In the genomic region with DNA sequence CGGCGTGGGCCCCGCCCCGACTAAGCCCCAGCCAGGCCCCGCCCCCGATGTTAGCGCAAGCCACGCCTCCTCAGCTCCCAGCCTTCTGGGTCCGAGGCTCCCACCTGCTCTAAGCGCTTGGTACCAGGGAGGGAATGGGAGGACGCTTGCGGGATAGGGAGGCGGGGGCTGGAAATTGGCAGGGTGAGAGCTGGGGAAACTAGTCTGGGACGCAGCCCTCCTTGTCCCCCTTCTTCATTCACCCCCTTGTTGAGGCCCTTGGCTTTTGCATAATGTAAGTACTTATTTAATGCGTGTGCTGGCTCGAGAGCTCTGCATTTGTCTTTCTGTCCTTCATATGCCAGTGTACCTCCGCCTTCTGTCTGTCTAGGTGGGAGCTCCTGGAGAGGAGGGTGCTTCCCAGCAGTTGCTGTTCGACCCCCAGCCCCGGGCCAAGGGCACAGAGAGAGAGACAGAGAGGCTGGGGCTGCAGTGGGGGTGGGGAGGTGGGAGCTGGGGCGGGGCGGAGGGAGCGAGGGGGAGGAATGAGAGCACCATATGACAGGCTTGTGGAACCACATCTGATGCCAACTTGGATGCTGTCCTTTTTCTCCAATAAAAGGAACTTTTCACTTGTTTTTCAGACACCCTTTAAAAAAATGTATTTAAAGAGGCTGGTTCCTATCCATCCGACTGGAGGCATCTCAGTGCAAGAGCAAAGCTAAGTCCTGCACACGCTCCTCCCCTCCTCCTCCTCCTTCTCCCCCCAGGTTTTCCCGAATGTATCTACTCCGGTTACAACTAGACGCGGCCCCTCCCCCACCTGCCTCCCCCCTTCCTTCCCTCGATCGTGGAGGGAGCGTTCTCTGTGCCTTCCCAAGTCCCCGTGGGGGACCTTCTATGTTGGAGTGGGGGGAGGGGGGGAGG, we compare ENCODE assay signal across 8 cellular contexts. TPM values are rescaled to one million over a fixed set of nuclear protein-coding genes. Genes with fewer than 3 reads are reported as not detected.
DNase-seq lines count a peak whose midpoint lies in the region; ATAC-seq, FAIRE-seq and TF ChIP-seq lines count a peak whose summit lies in the region.

No MANE protein-coding gene starts in this region.

- FAIRE-seq in GM12891 (lab: Jason Lieb, UNC): no peak

- ATAC-seq in HG03045 (IDR thresholded peaks at IDR 0.05; ENCODE audit: unreplicated experiment) (peak; percentile 51), GM18517 (IDR thresholded peaks at IDR 0.05; ENCODE audit: unreplicated experiment) (no peak)
- peak; percentile 91 for ATAC-seq in activated CD4-positive, alpha-beta T cell treated with anti-CD3 and anti-CD28 coated beads for 36 hours

- no peak for TF ChIP-seq POLR2A in GM12891 (IDR thresholded peaks at IDR 0.05; ENCODE audit: low read depth, low read length)

- H3K9me3 Mint-ChIP-seq in activated CD4-positive, alpha-beta T cell treated with anti-CD3 and anti-CD28 coated beads for 36 hours (ENCODE audit: low read depth): no peaks in the 10 kb centered on the region
- H3K9me3 Mint-ChIP-seq in chondrocyte (ENCODE audit: low read depth): no peaks in the 10 kb centered on the region

- peak; percentile 15 for TF ChIP-seq CTCF in chondrocyte (IDR thresholded peaks at IDR 0.05)

- intact Hi-C loops in activated CD4-positive, alpha-beta T cell treated with anti-CD3 and anti-CD28 coated beads for 36 hours (cut with DNase I, micrococcal nuclease): loop anchor here (1.0 to 2.0 kb wide), 3 partner anchors 25 to 256 kb away; partner anchors contain the start of genes MAP1LC3B2 (in 2 of the 2) and MED13L (in 1 of the 2)

- H3K36me3 Mint-ChIP-seq in activated CD4-positive, alpha-beta T cell treated with anti-CD3 and anti-CD28 coated beads for 36 hours (ENCODE audit: low read depth): no peaks in the 10 kb centered on the region
- no peaks in the 10 kb centered on the region for H3K36me3 Mint-ChIP-seq in chondrocyte (ENCODE audit: low read depth)

- peaks cover 37% of the 10 kb centered on the region for H3K4me1 Mint-ChIP-seq in activated CD4-positive, alpha-beta T cell treated with anti-CD3 and anti-CD28 coated beads for 36 hours
- peaks cover 40% of the 10 kb centered on the region for H3K4me1 Mint-ChIP-seq in chondrocyte (ENCODE audit: low read depth)

- peak overlapping the region; percentile 46 for H3K27ac ChIP-seq in layer of hippocampus (ENCODE audit: low read depth, low read length)

- peak overlapping the region; percentile 73 for H3K4me3 Mint-ChIP-seq in activated CD4-positive, alpha-beta T cell treated with anti-CD3 and anti-CD28 coated beads for 36 hours
- peak overlapping the region; percentile 85 for H3K4me3 Mint-ChIP-seq in chondrocyte (ENCODE audit: unreplicated experiment)

- POLR2A ChIA-PET in activated CD4-positive, alpha-beta T cell treated with anti-CD3 and anti-CD28 coated beads for 36 hours (lab: Charles Lee): no interaction called here

- CTCF ChIA-PET in activated CD4-positive, alpha-beta T cell treated with anti-CD3 and anti-CD28 coated beads for 36 hours (lab: Charles Lee): interaction anchor here (1.1 kb wide), 1 partner anchor 65 kb away, joined by 3 read pairs; no protein-coding TSS in a partner anchor

- H3K27me3 Mint-ChIP-seq in activated CD4-positive, alpha-beta T cell treated with anti-CD3 and anti-CD28 coated beads for 36 hours: no peaks in the 10 kb centered on the region
- no peaks in the 10 kb centered on the region for H3K27me3 Mint-ChIP-seq in chondrocyte (ENCODE audit: low read depth)

- DNase-seq in GM12891 (ENCODE audit: insufficient read length, low spot score) (peak; percentile 62), NCI-H345 treated with DMSO at 0.1 percent for 48 hours (lab: John Stamatoyannopoulos, UW; ENCODE audit: unreplicated experiment) (peak; percentile 85), chondrocyte (ENCODE audit: low spot score) (no peak)
- DNase-seq in activated CD4-positive, alpha-beta T cell treated with anti-CD3 and anti-CD28 coated beads for 36 hours: peak; percentile 89
- peak; percentile 60 to 73 (median 67) for DNase-seq in stimulated activated CD4-positive, alpha-beta T cell treated with anti-CD3 and anti-CD28 coated beads, Interleukin-1b, Interleukin-23, amount 100 ng/mL, for 24 hours (ENCODE audit: low read depth in 4 of 4, low spot score in 1 of 4)

- H3K27ac Mint-ChIP-seq in activated CD4-positive, alpha-beta T cell treated with anti-CD3 and anti-CD28 coated beads for 36 hours: no peak overlapping the region
- peak overlapping the region; percentile 94 for H3K27ac Mint-ChIP-seq in chondrocyte (ENCODE audit: unreplicated experiment)

- H3K27me3 ChIP-seq in layer of hippocampus (ENCODE audit: control insufficient read depth, insufficient read depth, low read length): no peaks in the 10 kb centered on the region

TF ChIP-seq in GM12891, 5 proteins besides CTCF, POLR2A, EP300 and RAD21:
- TF ChIP-seq POU2F2 (IDR thresholded peaks at IDR 0.05; ENCODE audit: low read depth, low read length) (no peak), POLR2AphosphoS5 (IDR thresholded peaks at IDR 0.05; ENCODE audit: low read depth, low read length) (no peak), TAF1 (IDR thresholded peaks at IDR 0.05; ENCODE audit: low read depth, low read length) (peak; percentile 24; the same call in 1 of the 2 replicates), PAX5 (IDR thresholded peaks at IDR 0.05; ENCODE audit: insufficient read depth, low read length, severe bottlenecking) (no peak)

RNA-seq across cellular contexts. Expression of gene MAP1LC3B2, which starts 25.6 kb away (rescaled TPM):
- polyA plus RNA-seq in GM12891 (2012; ENCODE audit: low read depth, missing spikeins): 1.3 TPM
- 1 to 10 TPM in 1 of 2 experiments, not detected in 1; 1.8 TPM for total RNA-seq in activated CD4-positive, alpha-beta T cell treated with anti-CD3 and anti-CD28 coated beads for 36 hours
- total RNA-seq in chondrocyte: 3.3 to 4.1 TPM (median 3.3 TPM) in 3 replicates
